1 cellular context compared by ENCODE assay signal in the genomic region with DNA sequence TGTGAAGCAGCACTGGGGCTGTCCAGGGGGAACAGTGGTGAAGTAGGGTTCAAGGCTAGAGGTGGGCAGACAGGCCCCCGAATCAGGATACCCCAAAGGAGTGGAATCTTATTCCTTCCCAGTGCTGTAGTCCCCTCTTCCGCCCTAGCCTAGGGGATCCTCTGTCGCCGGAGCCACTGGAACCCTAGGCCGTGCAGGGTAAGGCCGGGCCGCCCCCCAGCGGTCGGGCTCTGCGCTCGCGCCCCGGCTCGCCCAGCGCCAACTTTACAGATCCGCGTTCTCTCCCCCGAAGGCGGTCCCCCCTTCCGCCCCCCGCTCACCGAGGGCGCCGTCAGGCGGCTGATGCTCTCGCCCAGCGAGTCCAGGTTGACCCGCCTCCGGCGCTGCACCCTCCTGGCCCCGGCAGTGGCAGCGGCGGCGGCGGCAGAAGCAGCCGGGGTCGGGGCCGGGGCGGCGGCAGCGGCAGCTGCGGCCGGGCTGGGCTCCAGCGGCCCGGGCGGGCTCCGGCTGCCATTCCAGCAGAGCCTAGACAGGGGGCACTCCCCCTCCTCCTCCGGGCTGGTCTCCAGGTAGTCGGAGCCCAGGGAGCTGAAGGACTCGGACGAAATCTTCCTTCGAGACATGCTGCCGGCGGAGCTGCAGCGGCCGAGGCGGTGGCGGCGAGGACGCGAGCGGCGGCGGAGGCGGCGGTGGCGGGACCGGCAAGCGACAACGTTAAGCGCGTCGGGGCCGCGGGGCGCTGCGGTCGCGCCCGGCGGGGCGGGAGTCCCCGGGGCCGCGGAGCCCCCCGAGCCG.
TF ChIP-seq lines count a peak whose summit lies in the region.

No MANE protein-coding gene starts in this region.

TF ChIP-seq in HEK293, 187 proteins besides CTCF, POLR2A, EP300 and RAD21 (continued from another document):
- TF ChIP-seq ZBTB48 (tag by site-specific recombination; IDR thresholded peaks at IDR 0.05): peak; percentile 93
- TF ChIP-seq YY1 (tag by site-specific recombination; IDR thresholded peaks at IDR 0.05): no peak
- TF ChIP-seq, protein P1, sequence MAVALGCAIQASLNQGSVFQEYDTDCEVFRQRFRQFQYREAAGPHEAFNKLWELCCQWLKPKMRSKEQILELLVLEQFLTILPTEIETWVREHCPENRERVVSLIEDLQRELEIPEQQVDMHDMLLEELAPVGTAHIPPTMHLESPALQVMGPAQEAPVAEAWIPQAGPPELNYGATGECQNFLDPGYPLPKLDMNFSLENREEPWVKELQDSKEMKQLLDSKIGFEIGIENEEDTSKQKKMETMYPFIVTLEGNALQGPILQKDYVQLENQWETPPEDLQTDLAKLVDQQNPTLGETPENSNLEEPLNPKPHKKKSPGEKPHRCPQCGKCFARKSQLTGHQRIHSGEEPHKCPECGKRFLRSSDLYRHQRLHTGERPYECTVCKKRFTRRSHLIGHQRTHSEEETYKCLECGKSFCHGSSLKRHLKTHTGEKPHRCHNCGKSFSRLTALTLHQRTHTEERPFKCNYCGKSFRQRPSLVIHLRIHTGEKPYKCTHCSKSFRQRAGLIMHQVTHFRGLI (tag by site-specific recombination; IDR thresholded peaks at IDR 0.05): peak; percentile 38; the same call in 1 of the 2 replicates
- peak; percentile 72 for TF ChIP-seq SCRT2 (tag by site-specific recombination; IDR thresholded peaks at IDR 0.05)
- TF ChIP-seq ZNF658 (tag by site-specific recombination; IDR thresholded peaks at IDR 0.05): no peak
- TF ChIP-seq MZF1 (tag by site-specific recombination; IDR thresholded peaks at IDR 0.05; ENCODE audit: borderline replicate concordance): 0 out of 2 replicates have a peak, but pooled peaks have one; percentile 27
- no peak for TF ChIP-seq ZNF138 (tag by site-specific recombination; IDR thresholded peaks at IDR 0.05; ENCODE audit: borderline replicate concordance)
- TF ChIP-seq, protein P2, sequence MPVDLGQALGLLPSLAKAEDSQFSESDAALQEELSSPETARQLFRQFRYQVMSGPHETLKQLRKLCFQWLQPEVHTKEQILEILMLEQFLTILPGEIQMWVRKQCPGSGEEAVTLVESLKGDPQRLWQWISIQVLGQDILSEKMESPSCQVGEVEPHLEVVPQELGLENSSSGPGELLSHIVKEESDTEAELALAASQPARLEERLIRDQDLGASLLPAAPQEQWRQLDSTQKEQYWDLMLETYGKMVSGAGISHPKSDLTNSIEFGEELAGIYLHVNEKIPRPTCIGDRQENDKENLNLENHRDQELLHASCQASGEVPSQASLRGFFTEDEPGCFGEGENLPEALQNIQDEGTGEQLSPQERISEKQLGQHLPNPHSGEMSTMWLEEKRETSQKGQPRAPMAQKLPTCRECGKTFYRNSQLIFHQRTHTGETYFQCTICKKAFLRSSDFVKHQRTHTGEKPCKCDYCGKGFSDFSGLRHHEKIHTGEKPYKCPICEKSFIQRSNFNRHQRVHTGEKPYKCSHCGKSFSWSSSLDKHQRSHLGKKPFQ (tag by site-specific recombination; IDR thresholded peaks at IDR 0.05): 0 out of 2 replicates have a peak, but pooled peaks have one; percentile 29
- TF ChIP-seq OSR2 (tag by site-specific recombination; IDR thresholded peaks at IDR 0.05): no peak
- TF ChIP-seq KLF8 (tag by site-specific recombination; IDR thresholded peaks at IDR 0.05): 0 out of 2 replicates have a peak, but pooled peaks have one; percentile 27
- TF ChIP-seq ZBTB8A (tag by site-specific recombination; IDR thresholded peaks at IDR 0.05): peak; percentile 76
- TF ChIP-seq ZXDB (tag by site-specific recombination; IDR thresholded peaks at IDR 0.05): 0 out of 2 replicates have a peak, but pooled peaks have one; percentile 22
- TF ChIP-seq ZNF223 (tag by site-specific recombination; IDR thresholded peaks at IDR 0.05): no peak
- TF ChIP-seq ZNF398 (tag by site-specific recombination; IDR thresholded peaks at IDR 0.05): peak; percentile 38; the same call in 1 of the 2 replicates
- TF ChIP-seq GLIS1 (tag by site-specific recombination; IDR thresholded peaks at IDR 0.05): peak; percentile 28; the same call in 1 of the 2 replicates
- TF ChIP-seq ZNF324 (tag by site-specific recombination; IDR thresholded peaks at IDR 0.05): 0 out of 2 replicates have a peak, but pooled peaks have one; percentile 37
- peak; percentile 78; the same call in 1 of the 2 replicates for TF ChIP-seq ZBTB20 (tag by site-specific recombination; IDR thresholded peaks at IDR 0.05)
- TF ChIP-seq ZBTB10 (tag by site-specific recombination; IDR thresholded peaks at IDR 0.05): peak; percentile 79
- no peak for TF ChIP-seq ZNF830 (tag by site-specific recombination; IDR thresholded peaks at IDR 0.05; ENCODE audit: low read depth)
